ENCODE assay signal across 33 cellular contexts in the genomic region with DNA sequence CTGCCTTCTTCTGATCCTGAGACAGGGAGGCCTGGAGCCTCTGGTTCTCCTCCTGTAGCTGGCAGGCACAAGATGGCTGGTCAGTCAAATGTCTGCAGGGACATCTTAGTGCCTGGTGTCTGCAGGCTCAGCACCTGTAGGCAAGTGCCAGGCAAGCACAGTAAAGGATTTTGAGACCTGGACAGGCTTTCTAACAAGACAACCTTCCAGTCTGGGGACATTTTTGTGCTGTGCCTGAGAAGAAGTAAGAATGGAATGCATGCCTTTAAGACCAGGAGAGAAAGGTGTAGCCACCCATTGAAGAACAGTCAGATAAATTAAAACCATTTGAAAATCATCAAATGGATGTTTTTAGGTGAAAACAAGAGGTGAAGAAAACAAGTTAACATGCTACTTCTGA. TPM values are rescaled to one million over a fixed set of nuclear protein-coding genes. Genes with fewer than 3 reads are reported as not detected.
"Had no signal": no experiment of that assay in that cellular context is flagged by ENCODE, and none has a peak within 500 bp of the region (broad histone marks: within the 10 kb centered on the region; RNA-seq: fewer than 3 reads in every experiment).

No MANE protein-coding gene starts in this region.

- H3K4me3 ChIP-seq: MG63, PC-9, SJCRH30, SK-N-MC had no signal

- H2AFZ ChIP-seq: PC-9 had no signal

- ATAC-seq: activated CD4-positive, CD25-positive, alpha-beta regulatory T cell treated with anti-CD3 and anti-CD28 coated beads, Interleukin-2, amount 50 U/mL, for 24 hours; activated CD8-positive, alpha-beta memory T cell treated with anti-CD3 and anti-CD28 coated beads, Interleukin-2, amount 10 ng/mL, durations not matched to agents 7 days and 5 days; WTC11 had no signal

- H3K9me3 ChIP-seq: MG63, SJCRH30 had no signal

- H3K4me2 ChIP-seq: PC-9 had no signal

- H3K27ac ChIP-seq: SJCRH30, SK-N-MC had no signal

- H3K27me3 ChIP-seq: brain microvascular endothelial cell, MG63, SJCRH30 had no signal

- DNase-seq: activated CD4-positive, alpha-beta memory T cell treated with anti-CD3 and anti-CD28 coated beads, Interleukin-2, amount 10 ng/mL, durations not matched to agents 7 days and 5 days; activated CD4-positive, alpha-beta T cell treated with anti-CD3 and anti-CD28 coated beads for 4 hours; activated CD8-positive, alpha-beta memory T cell treated with anti-CD3 and anti-CD28 coated beads for 24 hours; activated CD8-positive, alpha-beta memory T cell treated with anti-CD3 and anti-CD28 coated beads, Interleukin-2, amount 10 ng/mL, durations not matched to agents 7 days and 5 days; activated CD8-positive, alpha-beta memory T cell treated with anti-CD3 and anti-CD28 coated beads, Interleukin-2, amount 50 U/mL, for 48 hours; activated effector memory CD4-positive, alpha-beta T cell treated with Interleukin-2 at 50 U/mL for 16 hours; activated naive CD4-positive, alpha-beta T cell treated with anti-CD3 and anti-CD28 coated beads, Interleukin-2, amount 10 ng/mL, durations not matched to agents 7 days and 5 days; activated naive CD8-positive, alpha-beta T cell treated with anti-CD3 and anti-CD28 coated beads for 36 hours; activated T-cell treated with anti-CD3 and anti-CD28 coated beads, Interleukin-2, amount 50 U/mL, for 48 hours; amniotic stem cell; aorta; brain microvascular endothelial cell; central memory CD4-positive, alpha-beta T cell; Kasumi-1; KBM-7; MG63; NCI-H1048; NCI-H1105 treated with DMSO at 0.1 percent for 48 hours; NCI-H1436; NCI-H1694; NCI-H1930; NCI-H2081 treated with DMSO at 0.1 percent for 48 hours; NCI-H345; NK-92 treated with Interleukin-12 subunit alpha and Interleukin-12 subunit beta, amount 100 ng/mL, for 24 hours; PC-9; SHP77; SJCRH30 had no signal

- FAIRE-seq: RCC 7860 had no signal

RNA-seq across cellular contexts. Expression of gene A4GNT, which starts 48.0 kb away (rescaled TPM):
- total RNA-seq: activated CD4-positive, alpha-beta memory T cell treated with anti-CD3 and anti-CD28 coated beads, Interleukin-2, amount 10 ng/mL, durations not matched to agents 7 days and 5 days; activated CD8-positive, alpha-beta memory T cell treated with anti-CD3 and anti-CD28 coated beads, Interleukin-2, amount 10 ng/mL, durations not matched to agents 7 days and 5 days; activated naive CD8-positive, alpha-beta T cell treated with anti-CD3 and anti-CD28 coated beads for 36 hours; aorta; cerebellum; NCI-H460; PC-9; WTC11 had no signal
- polyA plus RNA-seq: aorta had no signal
